ENCODE assay signal across 6 cellular contexts in genomic region chr22:20956258-20957117, GRCh38. TPM values are rescaled to one million over a fixed set of nuclear protein-coding genes. Genes with fewer than 3 reads are reported as not detected.
DNase-seq lines count a peak whose midpoint lies in the region; ATAC-seq and TF ChIP-seq lines count a peak whose summit lies in the region.

No MANE protein-coding gene starts in this region.

- dilution Hi-C loops in mammary epithelial cell (cut with HindIII; ENCODE audit: low sequenced_read_pairs), result no loop called here

- no peaks in the 10 kb centered on the region for H4K20me1 ChIP-seq in mammary epithelial cell (ENCODE audit: insufficient read depth, low read length)

- H3K9me3 ChIP-seq in mammary epithelial cell (replicated peaks; ENCODE audit: insufficient read depth, low read length), result no peaks in the 10 kb centered on the region
- no peaks in the 10 kb centered on the region for H3K9me3 ChIP-seq in ovary

- no peak for TF ChIP-seq EP300 in ovary (IDR thresholded peaks at IDR 0.05)

- peaks cover 45% of the 10 kb centered on the region for H3K4me1 ChIP-seq in mammary epithelial cell (ENCODE audit: insufficient read depth, low read length)
- H3K4me1 ChIP-seq in ovary (ENCODE audit: insufficient read depth), result peaks cover 8% of the 10 kb centered on the region

- H3K4me2 ChIP-seq in mammary epithelial cell (ENCODE audit: insufficient read depth, low read depth, low read length), result peak overlapping the region; percentile 89

- intact Hi-C loops in mammary epithelial cell (cut with micrococcal nuclease) (no loop called here), ovary (cut with DNase I) (no loop called here)

- CTCF ChIA-PET in mammary epithelial cell (lab: Charles Lee; ENCODE audit: low non-redundant PET), result no interaction called here

- DNase-seq in HT-29 (ENCODE audit: low spot score) (peak; percentile 90), mammary epithelial cell (peak; percentile 57), ovary (no peak), superior temporal gyrus (ENCODE audit: extremely low spot score) (no peak)
- DNase-seq in activated CD8-positive, alpha-beta memory T cell treated with anti-CD3 and anti-CD28 coated beads, Interleukin-2, amount 50 U/mL, for 4 hours, result no peak

- no peak for ATAC-seq in GM19035 (IDR thresholded peaks at IDR 0.05; ENCODE audit: unreplicated experiment)

- no peak overlapping the region for H3K9ac ChIP-seq in mammary epithelial cell (ENCODE audit: insufficient read depth, low read length)

- WGBS in mammary epithelial cell (ENCODE audit: low coverage, missing lambda C conversion rate), result 59% methylated on average over 24 of the region's 29 CpGs
- WGBS in ovary, 3 donors, result 36 to 48% (median 38%) methylated on average over 25 to 29 of the region's 29 CpGs

- no peak for TF ChIP-seq POLR2A in ovary (IDR thresholded peaks at IDR 0.05)

- H3K36me3 ChIP-seq in mammary epithelial cell (ENCODE audit: insufficient read depth, low read length), result peaks cover 10% of the 10 kb centered on the region
- H3K36me3 ChIP-seq in ovary, result no peaks in the 10 kb centered on the region

- H3K27me3 ChIP-seq in mammary epithelial cell (ENCODE audit: insufficient read depth, low read length), result no peaks in the 10 kb centered on the region
- no peaks in the 10 kb centered on the region for H3K27me3 ChIP-seq in ovary

- H3K27ac ChIP-seq in mammary epithelial cell (ENCODE audit: insufficient read depth, low read depth, low read length), result no peak overlapping the region
- no peak overlapping the region for H3K27ac ChIP-seq in ovary

- H2AFZ ChIP-seq in mammary epithelial cell (ENCODE audit: low read depth, low read length), result no peak overlapping the region

- no TSS peak for BruUV-seq in mammary epithelial cell (replicated peaks; lab: Mats Ljungman, UMichigan)

- H3K79me2 ChIP-seq in mammary epithelial cell (ENCODE audit: insufficient read depth, low read length), result peaks cover 28% of the 10 kb centered on the region

- TF ChIP-seq CTCF in mammary epithelial cell (conservative IDR thresholded peaks at IDR 0.05 in 1 of 2, IDR thresholded peaks at IDR 0.05 in 1 of 2; ENCODE audit: extremely low read depth in 1 of 2, insufficient read depth in 1 of 2, low read depth in 1 of 2, low read length in 2 of 2) (no peak), ovary (IDR thresholded peaks at IDR 0.05) (no peak)

- H3K4me3 ChIP-seq in mammary epithelial cell (replicated peaks in 1 of 3; ENCODE audit: insufficient read depth in 1 of 3, low read depth in 2 of 3, low read length in 3 of 3), result peak overlapping the region in 1 of 3 experiments; percentile 55
- peak overlapping the region; percentile 51 for H3K4me3 ChIP-seq in ovary

- in situ Hi-C loops in mammary epithelial cell (cut with MboI; ENCODE audit: low sequenced_read_pairs in 2 of 2), result loop anchor here in 1 of 2 donors (10.0 kb wide), 1 partner anchor 52 kb away; no protein-coding TSS in a partner anchor

RNA-seq across cellular contexts. Expression of gene AIFM3, which starts 10.6 kb away (rescaled TPM):
- 30.9 and 41.7 TPM in 2 replicates for total RNA-seq in HT-29 (2014; rRNA removed; shearing (Covaris generic))
- total RNA-seq in mammary epithelial cell, result 1 to 10 TPM in 1 of 2 donors, under 1 TPM in 1; 0.24 to 5.0 TPM
- 0.24 TPM for polyA plus RNA-seq in mammary epithelial cell
- not detected for polyA minus RNA-seq in mammary epithelial cell
- total RNA-seq in ovary, result 1 to 10 TPM in 4 of 7 donors, under 1 TPM in 3; 0.43 to 2.7 (median 1.1) TPM
- polyA plus RNA-seq in ovary, result 1 to 10 TPM in 1 of 2 donors, not detected in 1; 1.1 TPM

RNA-seq across cellular contexts. Expression of gene LZTR1, which starts 25.6 kb away (rescaled TPM):
- total RNA-seq in HT-29 (2014; rRNA removed; shearing (Covaris generic)), result 27.5 and 35.1 TPM in 2 replicates
- 10 to 100 TPM; 52.8 to 59.4 TPM for total RNA-seq in mammary epithelial cell
- 28.2 TPM for polyA plus RNA-seq in mammary epithelial cell
- polyA minus RNA-seq in mammary epithelial cell, result 44.9 TPM
- total RNA-seq in ovary, result 10 to 100 TPM; 30.4 to 73.4 (median 51.6) TPM
- 10 to 100 TPM; 28.2 to 32.3 TPM for polyA plus RNA-seq in ovary

RNA-seq across cellular contexts. Expression of gene CRKL, which starts 39.3 kb away (rescaled TPM):
- 74.9 and 77.2 TPM in 2 replicates for total RNA-seq in HT-29 (2014; rRNA removed; shearing (Covaris generic))
- total RNA-seq in mammary epithelial cell (10 to 100 TPM; 75.0 to 80.3 TPM), ovary (10 to 100 TPM; 42.8 to 71.5 (median 58.0) TPM)
- polyA plus RNA-seq in mammary epithelial cell (32.0 TPM), ovary (10 to 100 TPM; 22.7 to 51.5 TPM)
- polyA minus RNA-seq in mammary epithelial cell, result 72.0 TPM

RNA-seq across cellular contexts. Expression of gene THAP7, which starts 45.4 kb away (rescaled TPM):
- total RNA-seq in HT-29 (2014; rRNA removed; shearing (Covaris generic)), result 60.1 and 75.4 TPM in 2 replicates
- total RNA-seq in mammary epithelial cell, result 10 to 100 TPM; 17.3 to 23.6 TPM
- polyA plus RNA-seq in mammary epithelial cell, result 23.4 TPM
- 10.7 TPM for polyA minus RNA-seq in mammary epithelial cell
- 10 to 100 TPM; 27.5 to 54.0 (median 39.3) TPM for total RNA-seq in ovary
- polyA plus RNA-seq in ovary, result 10 to 100 TPM in 1 of 2 donors, 1 to 10 TPM in 1; 7.8 to 54.9 TPM

RNA-seq across cellular contexts. Expression of gene P2RX6, which starts 58.5 kb away (rescaled TPM):
- 1.0 and 1.5 TPM in 2 replicates for total RNA-seq in HT-29 (2014; rRNA removed; shearing (Covaris generic))
- total RNA-seq in mammary epithelial cell, result 1 to 10 TPM; 2.9 to 4.3 TPM
- polyA plus RNA-seq in mammary epithelial cell, result 1.6 TPM
- polyA minus RNA-seq in mammary epithelial cell, result not detected
- 1 to 10 TPM in 4 of 7 donors, under 1 TPM in 3; 0.69 to 1.6 (median 1.0) TPM for total RNA-seq in ovary
- 1 to 10 TPM in 1 of 2 donors, under 1 TPM in 1; 0.47 to 1.3 TPM for polyA plus RNA-seq in ovary

Comparison
In these comparisons a context has a peak if more than half of its experiments do, and no peak if none do; other contexts are left out.
1. DNase-seq: peak in HT-29 (single experiment) and mammary epithelial cell (single experiment); none in ovary (0 of 5), superior temporal gyrus (single experiment) and activated CD8-positive, alpha-beta memory T cell treated with anti-CD3 and anti-CD28 coated beads, Interleukin-2, amount 50 U/mL, for 4 hours (single experiment).